ENCODE assay signal across 8 cellular contexts in the genomic region with DNA sequence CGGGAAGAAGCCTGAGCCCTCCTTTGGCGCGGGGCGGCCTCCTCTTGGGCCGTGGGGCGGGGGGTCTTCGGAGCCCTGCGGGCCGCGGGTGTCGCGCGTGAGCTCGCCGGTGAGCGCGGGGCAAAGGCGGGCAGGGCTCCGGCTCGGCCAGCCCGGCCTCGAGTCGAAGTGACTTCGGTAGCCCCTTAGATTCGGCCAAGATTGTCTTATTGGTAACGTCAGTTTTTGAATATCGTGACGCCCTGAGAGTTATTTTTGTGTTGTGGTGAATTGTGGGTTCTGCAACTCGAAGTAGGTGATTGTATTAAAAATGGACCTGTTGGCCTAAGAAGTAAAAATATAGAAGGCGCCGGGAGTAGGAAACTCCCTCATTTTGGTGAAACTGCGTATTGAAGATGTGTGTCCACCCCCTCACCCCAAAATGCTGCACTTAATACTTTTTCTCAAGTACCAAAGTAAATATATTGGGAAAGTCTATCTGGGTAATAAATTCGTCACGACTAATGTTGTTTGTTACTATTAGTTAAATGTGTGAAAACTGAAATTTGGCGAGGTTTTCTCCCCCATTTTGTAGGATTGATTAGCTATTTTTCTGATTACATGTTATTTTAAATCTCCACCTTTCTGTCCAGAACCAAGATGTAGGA. TPM values are rescaled to one million over a fixed set of nuclear protein-coding genes. Genes with fewer than 3 reads are reported as not detected.
A peak's percentile ranks its signal among the peaks of the same experiment; 100 is the strongest.
DNase-seq lines count a peak whose midpoint lies in the region; ATAC-seq, FAIRE-seq and TF ChIP-seq lines count a peak whose summit lies in the region.

No MANE protein-coding gene starts in this region.

- no peaks in the 10 kb centered on the region for H3K27me3 ChIP-seq in ACC112 (ENCODE audit: insufficient read depth, low read length)
- H3K27me3 ChIP-seq in hepatocyte, result no peaks in the 10 kb centered on the region

- H3K4me2 ChIP-seq in hepatocyte, result peak overlapping the region; percentile 78

- H4K20me1 ChIP-seq in hepatocyte (ENCODE audit: insufficient read depth, poor library complexity, severe bottlenecking), result peaks cover 50% of the 10 kb centered on the region

- H2AFZ ChIP-seq in ACC112 (ENCODE audit: low read length, unreplicated experiment), result peak overlapping the region; percentile 70
- H2AFZ ChIP-seq in hepatocyte, result peak overlapping the region; percentile 72

- H3K4me1 Mint-ChIP-seq in activated T-helper 2 cell treated with anti-CD3 and anti-CD28 coated beads, Interferon-gamma antibody, Interleukin-2, Interleukin-4, amounts not matched to agents 10 μg/mL and 5 μg/mL and 100 μg/mL, durations not matched to agents 14 hours and 24 hours and 36 hours (ENCODE audit: low read depth), result peaks cover 36% of the 10 kb centered on the region

- peaks cover 36% of the 10 kb centered on the region for H3K36me3 ChIP-seq in ACC112 (ENCODE audit: insufficient read depth, low read length)
- H3K36me3 ChIP-seq in hepatocyte (replicated peaks; ENCODE audit: insufficient read depth, low read depth), result no peaks in the 10 kb centered on the region

- H3K9me3 Mint-ChIP-seq in activated T-helper 2 cell treated with anti-CD3 and anti-CD28 coated beads, Interferon-gamma antibody, Interleukin-2, Interleukin-4, amounts not matched to agents 10 μg/mL and 5 μg/mL and 100 μg/mL, durations not matched to agents 14 hours and 24 hours and 36 hours, result no peaks in the 10 kb centered on the region

- H3K36me3 Mint-ChIP-seq in activated T-helper 2 cell treated with anti-CD3 and anti-CD28 coated beads, Interferon-gamma antibody, Interleukin-2, Interleukin-4, amounts not matched to agents 10 μg/mL and 5 μg/mL and 100 μg/mL, durations not matched to agents 14 hours and 24 hours and 36 hours (ENCODE audit: low read depth), result peaks cover 61% of the 10 kb centered on the region

- H3K27ac ChIP-seq in ACC112 (ENCODE audit: low read depth, low read length) (peak overlapping the region; percentile 90), hepatocyte (peak overlapping the region; percentile 99)

- TF ChIP-seq CTCF in hepatocyte (IDR thresholded peaks at IDR 0.05; ENCODE audit: poor library complexity), result no peak

- FAIRE-seq in GM18507 (lab: Jason Lieb, UNC), result peak; percentile 63

- H3K79me2 ChIP-seq in ACC112 (ENCODE audit: control insufficient read depth, insufficient read depth, low read length, unreplicated experiment), result peaks cover 58% of the 10 kb centered on the region
- peaks cover 56% of the 10 kb centered on the region for H3K79me2 ChIP-seq in hepatocyte

- no peaks in the 10 kb centered on the region for H3K9me2 ChIP-seq in hepatocyte (replicated peaks; ENCODE audit: insufficient read depth)

- no peaks in the 10 kb centered on the region for H3K27me3 Mint-ChIP-seq in activated T-helper 2 cell treated with anti-CD3 and anti-CD28 coated beads, Interferon-gamma antibody, Interleukin-2, Interleukin-4, amounts not matched to agents 10 μg/mL and 5 μg/mL and 100 μg/mL, durations not matched to agents 14 hours and 24 hours and 36 hours (ENCODE audit: low read depth)

- ATAC-seq in HG03521 (IDR thresholded peaks at IDR 0.05; ENCODE audit: unreplicated experiment), result peak; percentile 9

- H3K4me3 Mint-ChIP-seq in activated T-helper 2 cell treated with anti-CD3 and anti-CD28 coated beads, Interferon-gamma antibody, Interleukin-2, Interleukin-4, amounts not matched to agents 10 μg/mL and 5 μg/mL and 100 μg/mL, durations not matched to agents 14 hours and 24 hours and 36 hours (ENCODE audit: low read depth), result peak overlapping the region; percentile 99

- H3K9me3 ChIP-seq in hepatocyte (ENCODE audit: low read depth), result no peaks in the 10 kb centered on the region

- H3K27ac Mint-ChIP-seq in activated T-helper 2 cell treated with anti-CD3 and anti-CD28 coated beads, Interferon-gamma antibody, Interleukin-2, Interleukin-4, amounts not matched to agents 10 μg/mL and 5 μg/mL and 100 μg/mL, durations not matched to agents 14 hours and 24 hours and 36 hours, result peak overlapping the region; percentile 99

- intact Hi-C loops in activated T-helper 2 cell treated with anti-CD3 and anti-CD28 coated beads, Interferon-gamma antibody, Interleukin-2, Interleukin-4, amounts not matched to agents 10 μg/mL and 5 μg/mL and 100 μg/mL, durations not matched to agents 14 hours and 24 hours and 36 hours (cut with micrococcal nuclease), result loop anchor here (1.0 to 10.0 kb wide), 8 partner anchors 34 to 1256 kb away; partner anchors contain the start of genes BAZ2B, CCDC148, LY75 and PKP4

- 2% methylated on average over 34 of the region's 35 CpGs for whole genome bisulfite sequencing in hepatocyte (ENCODE audit: low lambda C conversion rate, missing lambda C conversion rate)

- H3K4me3 ChIP-seq in ACC112 (ENCODE audit: low read depth, low read length) (peak overlapping the region; percentile 99), hepatocyte (peak overlapping the region; percentile 96), skeletal muscle cell (ENCODE audit: low read depth, low read length) (peak overlapping the region; percentile 100)

- DNase-seq in GM18507 (ENCODE audit: extremely low spot score, insufficient read length, low read depth) (no peak), hepatocyte (ENCODE audit: low spot score) (no peak), skeletal muscle cell (ENCODE audit: low read depth) (no peak), NCI-H748 treated with DMSO at 0.1 percent for 48 hours (lab: John Stamatoyannopoulos, UW) (no peak), NCI-H128 (lab: John Stamatoyannopoulos, UW; ENCODE audit: unreplicated experiment) (no peak)
- no peak for DNase-seq in activated T-helper 2 cell treated with anti-CD3 and anti-CD28 coated beads, Interferon-gamma antibody, Interleukin-2, Interleukin-4, amounts not matched to agents 10 μg/mL and 5 μg/mL and 100 μg/mL, durations not matched to agents 14 hours and 24 hours and 36 hours (ENCODE audit: low spot score)

- H3K4me1 ChIP-seq in ACC112 (ENCODE audit: control insufficient read depth, insufficient read depth, low read length, unreplicated experiment), result peaks cover 45% of the 10 kb centered on the region
- H3K4me1 ChIP-seq in hepatocyte (ENCODE audit: insufficient read depth), result peaks cover 21% of the 10 kb centered on the region

RNA-seq across cellular contexts. Expression of gene MARCHF7, which starts 0.7 kb away (rescaled TPM):
- total RNA-seq in activated T-helper 2 cell treated with anti-CD3 and anti-CD28 coated beads, Interferon-gamma antibody, Interleukin-2, Interleukin-4, amounts not matched to agents 10 μg/mL and 5 μg/mL and 100 μg/mL, durations not matched to agents 14 hours and 24 hours and 36 hours, result 80.0 and 83.1 TPM in 2 replicates
- total RNA-seq in hepatocyte, result 153 and 166 TPM in 2 replicates
- 58.8 and 71.2 TPM in 2 replicates for polyA plus RNA-seq in hepatocyte
